In genomic region chr5:79829260-79829659, GRCh38 we compare ENCODE assay signal across 11 cellular contexts.
DNase-seq lines count a peak whose midpoint lies in the region; ATAC-seq and TF ChIP-seq lines count a peak whose summit lies in the region.
"Had no signal": no experiment of that assay in that cellular context is flagged by ENCODE, and none has a peak within 500 bp of the region (broad histone marks: within the 10 kb centered on the region; RNA-seq: fewer than 3 reads in every experiment).

No MANE protein-coding gene starts in this region.

- H3K4me3 ChIP-seq in epithelial cell of esophagus (ENCODE audit: low read length) = no peak overlapping the region
- H3K4me3 ChIP-seq in retinal pigment epithelial cell (ENCODE audit: low read length) = no peak overlapping the region
- H3K4me3 ChIP-seq: thyroid gland had no signal

- no peaks in the 10 kb centered on the region for H3K4me1 Mint-ChIP-seq in activated naive CD8-positive, alpha-beta T cell treated with anti-CD3 and anti-CD28 coated beads, Interleukin-2, amount 50 U/mL, for 24 hours
- H3K4me1 Mint-ChIP-seq in activated naive CD8-positive, alpha-beta T cell treated with anti-CD3 and anti-CD28 coated beads for 36 hours = peaks cover 3% of the 10 kb centered on the region

- H3K9me3 Mint-ChIP-seq in activated naive CD8-positive, alpha-beta T cell treated with anti-CD3 and anti-CD28 coated beads, Interleukin-2, amount 50 U/mL, for 24 hours = no peaks in the 10 kb centered on the region
- no peaks in the 10 kb centered on the region for H3K9me3 Mint-ChIP-seq in activated naive CD8-positive, alpha-beta T cell treated with anti-CD3 and anti-CD28 coated beads for 36 hours

- H3K36me3 Mint-ChIP-seq in activated naive CD8-positive, alpha-beta T cell treated with anti-CD3 and anti-CD28 coated beads, Interleukin-2, amount 50 U/mL, for 24 hours (ENCODE audit: low read depth) = no peaks in the 10 kb centered on the region
- no peaks in the 10 kb centered on the region for H3K36me3 Mint-ChIP-seq in activated naive CD8-positive, alpha-beta T cell treated with anti-CD3 and anti-CD28 coated beads for 36 hours

- H3K27ac Mint-ChIP-seq in activated naive CD8-positive, alpha-beta T cell treated with anti-CD3 and anti-CD28 coated beads, Interleukin-2, amount 50 U/mL, for 24 hours = no peak overlapping the region
- H3K27ac Mint-ChIP-seq in activated naive CD8-positive, alpha-beta T cell treated with anti-CD3 and anti-CD28 coated beads for 36 hours = no peak overlapping the region

- H3K4me3 Mint-ChIP-seq in activated naive CD8-positive, alpha-beta T cell treated with anti-CD3 and anti-CD28 coated beads, Interleukin-2, amount 50 U/mL, for 24 hours = no peak overlapping the region
- H3K4me3 Mint-ChIP-seq in activated naive CD8-positive, alpha-beta T cell treated with anti-CD3 and anti-CD28 coated beads for 36 hours = no peak overlapping the region

- TF ChIP-seq CTCF in epithelial cell of esophagus (IDR thresholded peaks at IDR 0.05; ENCODE audit: insufficient read depth, low read depth, low read length, missing control alignments) = peak; percentile 50
- TF ChIP-seq CTCF in retinal pigment epithelial cell (conservative IDR thresholded peaks at IDR 0.05; ENCODE audit: low read depth, low read length) = peak; percentile 43

- no peak for DNase-seq in activated naive CD8-positive, alpha-beta T cell treated with anti-CD3 and anti-CD28 coated beads, Interleukin-2, amount 50 U/mL, for 24 hours
- DNase-seq in activated naive CD8-positive, alpha-beta T cell treated with anti-CD3 and anti-CD28 coated beads for 36 hours = no peak
- DNase-seq in M059J (ENCODE audit: low read depth) (peak; percentile 6), epithelial cell of esophagus (ENCODE audit: low read depth) (peak; percentile 17), retinal pigment epithelial cell (ENCODE audit: low read depth) (no peak), medulla oblongata (ENCODE audit: extremely low spot score) (no peak), T1000 (lab: John Stamatoyannopoulos, UW) (no peak)
- DNase-seq in stimulated activated naive CD4-positive, alpha-beta T cell (lab: John Stamatoyannopoulos, UW) = no peak
- DNase-seq: central memory CD4-positive, alpha-beta T cell; NCI-H774; thyroid gland had no signal

- peak; percentile 49 for ATAC-seq in activated naive CD8-positive, alpha-beta T cell treated with anti-CD3 and anti-CD28 coated beads, Interleukin-2, amount 50 U/mL, for 24 hours

- peaks cover 9% of the 10 kb centered on the region for H3K27me3 Mint-ChIP-seq in activated naive CD8-positive, alpha-beta T cell treated with anti-CD3 and anti-CD28 coated beads, Interleukin-2, amount 50 U/mL, for 24 hours
- H3K27me3 Mint-ChIP-seq in activated naive CD8-positive, alpha-beta T cell treated with anti-CD3 and anti-CD28 coated beads for 36 hours = peaks cover 10% of the 10 kb centered on the region

Comparison
In these comparisons a context has a peak if more than half of its experiments do, and no peak if none do; other contexts are left out.
1. DNase-seq: peak in M059J (single experiment) and epithelial cell of esophagus (single experiment); none in activated naive CD8-positive, alpha-beta T cell treated with anti-CD3 and anti-CD28 coated beads, Interleukin-2, amount 50 U/mL, for 24 hours (single experiment), activated naive CD8-positive, alpha-beta T cell treated with anti-CD3 and anti-CD28 coated beads for 36 hours (single experiment), retinal pigment epithelial cell (single experiment), stimulated activated naive CD4-positive, alpha-beta T cell (0 of 6), medulla oblongata (single experiment) and T1000 (single experiment).